Comparison of ENCODE assay signal across 16 cellular contexts in the genomic region with DNA sequence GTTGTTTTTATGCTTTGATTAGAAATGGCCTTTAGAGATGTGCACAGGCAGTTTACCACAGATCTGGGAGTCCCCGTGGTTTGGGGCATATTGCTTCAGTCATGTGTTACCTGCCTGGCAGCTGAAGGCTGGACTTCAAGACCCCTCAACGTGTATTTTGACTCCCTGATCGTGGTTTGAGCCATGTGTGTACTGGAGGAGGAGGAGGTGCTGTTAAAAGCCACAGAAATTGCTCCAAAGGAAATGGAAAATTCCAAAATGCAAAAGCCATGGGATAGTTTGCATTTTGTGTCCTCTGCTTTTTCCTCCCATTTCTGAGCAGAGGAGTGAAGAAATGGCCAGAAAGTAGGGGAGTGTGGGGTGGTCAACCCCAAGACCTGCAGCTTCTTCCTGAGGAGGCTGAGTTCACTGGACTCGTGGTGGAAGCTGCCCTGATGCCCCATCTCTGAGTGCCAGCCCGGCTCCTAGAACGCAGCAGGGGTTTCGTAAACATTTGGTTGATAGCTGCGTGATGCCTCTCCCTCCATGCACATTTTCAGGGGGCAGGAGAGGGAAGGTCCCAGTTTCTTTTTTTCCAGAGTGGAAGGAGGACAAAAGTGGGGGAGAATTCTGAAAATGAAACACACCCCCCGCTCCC. TPM values are rescaled to one million over a fixed set of nuclear protein-coding genes. Genes with fewer than 3 reads are reported as not detected.
DNase-seq lines count a peak whose midpoint lies in the region; ATAC-seq and TF ChIP-seq lines count a peak whose summit lies in the region.
"Had no signal": no experiment of that assay in that cellular context is flagged by ENCODE, and none has a peak within 500 bp of the region (broad histone marks: within the 10 kb centered on the region; RNA-seq: fewer than 3 reads in every experiment).

No MANE protein-coding gene starts in this region.

- H3K4me1 ChIP-seq in right atrium auricular region = peaks cover 0 to 33% of the 10 kb centered on the region in 2 donors
- H3K4me1 ChIP-seq in vagina = peaks cover 35% of the 10 kb centered on the region

- TF ChIP-seq POLR2A in vagina (IDR thresholded peaks at IDR 0.05) = no peak

- peaks cover 10% of the 10 kb centered on the region for H3K36me3 ChIP-seq in right atrium auricular region
- peaks cover 0 to 10% of the 10 kb centered on the region in 2 donors for H3K36me3 ChIP-seq in vagina

- H3K36me3 Mint-ChIP-seq in nephron progenitor cell (ENCODE audit: low read depth) = peaks cover 62% of the 10 kb centered on the region
- H3K36me3 Mint-ChIP-seq: natural killer cell had no signal

- peak overlapping the region; percentile 68 for H3K27ac Mint-ChIP-seq in nephron progenitor cell
- H3K27ac Mint-ChIP-seq: natural killer cell had no signal

- intact Hi-C loops in left ventricle myocardium superior (cut with micrococcal nuclease) = no loop called here
- intact Hi-C loops in vagina (cut with DNase I) = no loop called here

- H3K4me3 Mint-ChIP-seq in nephron progenitor cell = no peak overlapping the region
- H3K4me3 Mint-ChIP-seq: natural killer cell had no signal

- no peaks in the 10 kb centered on the region for H3K9me3 Mint-ChIP-seq in nephron progenitor cell
- H3K9me3 Mint-ChIP-seq: natural killer cell had no signal

- DNase-seq in right atrium auricular region (ENCODE audit: low spot score) = no peak
- DNase-seq in left ventricle myocardium superior = no peak
- no peak for DNase-seq in coronary artery (ENCODE audit: low spot score)
- no peak for DNase-seq in nephron progenitor cell
- DNase-seq in vagina (ENCODE audit: extremely low spot score in 2 of 2) = no peak
- no peak for DNase-seq in Kasumi-1 (lab: John Stamatoyannopoulos, UW)
- DNase-seq in activated effector memory CD4-positive, alpha-beta T cell treated with Interleukin-2 at 50 U/mL for 16 hours = no peak
- DNase-seq: activated CD8-positive, alpha-beta memory T cell treated with anti-CD3 and anti-CD28 coated beads, Interleukin-2, amount 50 U/mL, for 4 hours; Calu3; effector CD4-positive, alpha-beta T cell; kidney glomerular epithelial cell; natural killer cell; NCI-H187; NCI-H82 had no signal

- TF ChIP-seq CTCF in right atrium auricular region (IDR thresholded peaks at IDR 0.05) (no peak), coronary artery (IDR thresholded peaks at IDR 0.05) (no peak), nephron progenitor cell (IDR thresholded peaks at IDR 0.05) (no peak), vagina (IDR thresholded peaks at IDR 0.05) (no peak)

- ATAC-seq in left ventricle myocardium superior (no peak), GM19467 (IDR thresholded peaks at IDR 0.05; ENCODE audit: unreplicated experiment) (no peak)
- ATAC-seq: natural killer cell had no signal

- H3K27me3 Mint-ChIP-seq in nephron progenitor cell (ENCODE audit: low read depth, poor library complexity) = no peaks in the 10 kb centered on the region

- H3K4me3 ChIP-seq in right atrium auricular region (no peak overlapping the region), coronary artery (no peak overlapping the region), vagina (no peak overlapping the region)

- H3K27ac ChIP-seq in right atrium auricular region = peak overlapping the region; percentile 59 to 75
- H3K27ac ChIP-seq in coronary artery = peak overlapping the region; percentile 54 to 87
- peak overlapping the region; percentile 89 for H3K27ac ChIP-seq in vagina
- H3K27ac ChIP-seq: VCaP had no signal

- H3K9me3 ChIP-seq in right atrium auricular region (no peaks in the 10 kb centered on the region), vagina (no peaks in the 10 kb centered on the region)

- H3K4me1 Mint-ChIP-seq in nephron progenitor cell = peaks cover 24% of the 10 kb centered on the region
- H3K4me1 Mint-ChIP-seq: natural killer cell had no signal

- no peaks in the 10 kb centered on the region for H3K27me3 ChIP-seq in right atrium auricular region
- H3K27me3 ChIP-seq in vagina = no peaks in the 10 kb centered on the region

RNA-seq across cellular contexts. Expression of a gene that starts 45.7 kb away (rescaled TPM):
- total RNA-seq in right atrium auricular region (10 to 100 TPM; 29.0 to 34.4 TPM), left ventricle myocardium superior (102 TPM), vagina (53.8 TPM)

RNA-seq across cellular contexts. Expression of a gene that starts 45.9 kb away (rescaled TPM):
- total RNA-seq in right atrium auricular region = 10 to 100 TPM; 13.7 to 13.9 TPM
- 15.5 TPM for total RNA-seq in left ventricle myocardium superior
- 19.4 TPM for total RNA-seq in vagina
